8 cellular contexts compared by ENCODE assay signal in the genomic region with DNA sequence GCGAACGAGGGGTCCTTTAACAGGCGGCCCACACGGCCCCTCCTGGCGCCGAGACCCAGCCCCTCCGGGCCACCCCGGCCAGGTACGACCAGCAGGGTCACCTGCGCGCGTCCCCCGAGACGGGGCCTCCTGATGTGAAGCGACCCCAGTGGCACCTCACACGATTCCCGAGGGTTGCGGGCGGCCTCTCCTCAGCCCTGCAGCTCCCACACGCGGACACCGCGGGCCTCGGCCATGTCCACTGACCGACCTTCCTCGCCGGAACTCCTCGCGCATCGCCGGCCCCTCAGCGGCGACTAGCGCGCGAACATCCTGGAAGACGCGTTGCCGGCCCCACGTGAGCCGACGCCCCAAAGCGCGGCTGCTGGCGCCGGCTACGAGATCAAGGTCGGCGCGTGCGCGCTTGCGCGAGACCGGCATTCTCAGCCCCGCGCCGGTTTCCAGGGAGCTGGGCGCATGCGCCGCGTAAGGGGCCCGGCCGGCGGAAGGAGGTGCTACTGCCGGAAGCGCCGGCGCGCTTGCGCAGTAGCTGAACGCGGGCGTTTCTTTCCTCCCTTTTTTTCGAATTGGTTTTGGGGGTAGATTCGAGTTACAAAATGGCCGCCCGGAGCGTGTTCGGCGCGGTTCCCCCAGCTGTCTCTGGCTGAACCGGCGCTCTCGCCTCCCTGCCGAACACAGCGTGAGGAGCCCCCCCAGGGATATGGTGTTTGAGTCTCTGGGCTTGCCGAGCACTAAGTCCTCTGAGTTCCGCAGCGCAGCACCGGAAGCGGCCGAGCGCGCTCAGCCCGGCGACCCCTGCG. TPM values are rescaled to one million over a fixed set of nuclear protein-coding genes. Genes with fewer than 3 reads are reported as not detected.
DNase-seq lines count a peak whose midpoint lies in the region; ATAC-seq and TF ChIP-seq lines count a peak whose summit lies in the region.

A gene with protein sequence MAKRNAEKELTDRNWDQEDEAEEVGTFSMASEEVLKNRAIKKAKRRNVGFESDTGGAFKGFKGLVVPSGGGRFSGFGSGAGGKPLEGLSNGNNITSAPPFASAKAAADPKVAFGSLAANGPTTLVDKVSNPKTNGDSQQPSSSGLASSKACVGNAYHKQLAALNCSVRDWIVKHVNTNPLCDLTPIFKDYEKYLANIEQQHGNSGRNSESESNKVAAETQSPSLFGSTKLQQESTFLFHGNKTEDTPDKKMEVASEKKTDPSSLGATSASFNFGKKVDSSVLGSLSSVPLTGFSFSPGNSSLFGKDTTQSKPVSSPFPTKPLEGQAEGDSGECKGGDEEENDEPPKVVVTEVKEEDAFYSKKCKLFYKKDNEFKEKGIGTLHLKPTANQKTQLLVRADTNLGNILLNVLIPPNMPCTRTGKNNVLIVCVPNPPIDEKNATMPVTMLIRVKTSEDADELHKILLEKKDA (plus strand): TSS at position 509 of the 800 bp plus-strand sequence. CDS start 4,253 bp downstream, outside the sequence.

- peak; percentile 94 for DNase-seq in NCI-H1436 (lab: John Stamatoyannopoulos, UW)
- DNase-seq in T follicular helper cell (ENCODE audit: low read depth), result peak; percentile 95
- DNase-seq in adipocyte (ENCODE audit: low read depth), result peak; percentile 99
- peak; percentile 94 to 99 (median 96) for DNase-seq in heart left ventricle
- DNase-seq in posterior cingulate gyrus, result peak; percentile 84 to 98 (median 90)
- DNase-seq in upper lobe of left lung, result peak; percentile 97 to 99

- intact Hi-C loops in heart left ventricle (cut with DNase I), result loop anchor here in 4 of 10 donors (2.0 to 10.0 kb wide), 3 partner anchors 77 to 81 kb away; a partner anchor contains a TSS
- intact Hi-C loops in posterior cingulate gyrus (cut with DNase I), result loop anchor here (10.0 kb wide), 2 partner anchors 71 to 101 kb away; no protein-coding TSS in a partner anchor

- TF ChIP-seq CTCF in GM12874 (IDR thresholded peaks at IDR 0.05; ENCODE audit: insufficient read depth, low read depth, low read length) (0 out of 2 replicates have a peak, but pooled peaks have one; percentile 1), heart left ventricle (IDR thresholded peaks at IDR 0.05) (peak in 2 of 12 donors; percentile 14 to 35), upper lobe of left lung (IDR thresholded peaks at IDR 0.05) (peak in 2 of 6 experiments; percentile 24 to 44)

- peaks cover 35% of the 10 kb centered on the region for H3K4me1 ChIP-seq in adipocyte (ENCODE audit: control insufficient read depth, insufficient read depth, low read length)
- peaks cover 0 to 61% (median 29%) of the 10 kb centered on the region in 12 donors for H3K4me1 ChIP-seq in heart left ventricle
- H3K4me1 ChIP-seq in upper lobe of left lung, result peaks cover 50 to 72% (median 52%) of the 10 kb centered on the region in 4 donors

- H3K27ac ChIP-seq in heart left ventricle, result peak within 1 kb of the TSS in 11 of 12 donors; percentile 71 to 95 (median 86)
- peak within 1 kb of the TSS; percentile 91 to 98 (median 95) for H3K27ac ChIP-seq in upper lobe of left lung

- TF ChIP-seq POLR2A in heart left ventricle (IDR thresholded peaks at IDR 0.05) (peak in 1 of 2 donors; percentile 69), upper lobe of left lung (IDR thresholded peaks at IDR 0.05) (peak in 3 of 4 donors; percentile 63 to 90 (median 88))

- WGBS in heart left ventricle, 4 donors, result 0 to 1% (median 0%) methylated on average over 48 to 98 of the region's 98 CpGs
- WGBS in upper lobe of left lung, 2 donors, result 0 to 1% methylated on average over 10 to 26 of the region's 98 CpGs

- peaks cover 10% of the 10 kb centered on the region for H3K36me3 ChIP-seq in adipocyte (ENCODE audit: control insufficient read depth, insufficient read depth, low read length, severe bottlenecking)
- peaks cover 0 to 29% (median 9%) of the 10 kb centered on the region in 9 donors for H3K36me3 ChIP-seq in heart left ventricle
- H3K36me3 ChIP-seq in upper lobe of left lung, result peaks cover 0 to 22% (median 1%) of the 10 kb centered on the region in 4 donors

- H3K9ac ChIP-seq in adipocyte (ENCODE audit: low read length), result peak within 1 kb of the TSS; percentile 97

- ATAC-seq in HG02763 (IDR thresholded peaks at IDR 0.05; ENCODE audit: unreplicated experiment), result peak; percentile 78
- ATAC-seq in heart left ventricle, result peak; percentile 92 to 98 (median 95)
- ATAC-seq in upper lobe of left lung (ENCODE audit: low FRiP score in 2 of 2), result peak; percentile 93 to 97

- H3K4me3 ChIP-seq in adipocyte (ENCODE audit: low read length), result peak within 1 kb of the TSS; percentile 97
- H3K4me3 ChIP-seq in heart left ventricle, result peak within 1 kb of the TSS; percentile 61 to 98 (median 80)
- H3K4me3 ChIP-seq in upper lobe of left lung, result peak within 1 kb of the TSS; percentile 95 to 98 (median 96)

- TF ChIP-seq EP300 in upper lobe of left lung (IDR thresholded peaks at IDR 0.05), result peak in 1 of 4 donors; percentile 29

- no peaks in the 10 kb centered on the region for H3K9me3 ChIP-seq in adipocyte (ENCODE audit: control insufficient read depth, low read length)
- no peaks in the 10 kb centered on the region for H3K9me3 ChIP-seq in heart left ventricle
- no peaks in the 10 kb centered on the region for H3K9me3 ChIP-seq in upper lobe of left lung

- H3K27me3 ChIP-seq in adipocyte (replicated peaks; ENCODE audit: control insufficient read depth, insufficient read depth, low read length) (no peaks in the 10 kb centered on the region), heart left ventricle (no peaks in the 10 kb centered on the region), upper lobe of left lung (no peaks in the 10 kb centered on the region)

RNA-seq across cellular contexts. Expression of the gene that starts here (rescaled TPM):
- total RNA-seq in heart left ventricle (10 to 100 TPM; 11.7 to 42.6 (median 14.4) TPM), upper lobe of left lung (100 to 1,000 TPM in 1 of 6 donors, 10 to 100 TPM in 5; 57.9 to 115 (median 66.7) TPM)
- polyA plus RNA-seq in heart left ventricle, result 10 to 100 TPM in 1 of 2 donors, 1 to 10 TPM in 1; 5.8 to 10.5 TPM

Comparison
In these comparisons a context has a peak if more than half of its experiments do, and no peak if none do; other contexts are left out.
1. Peak in every context shown above with its lines: DNase-seq, ATAC-seq, H3K4me3 ChIP-seq and H3K27ac ChIP-seq.